In genomic region chr12:109305547-109305946, GRCh38 we compare ENCODE assay signal across 1 cellular context.
A peak's percentile ranks its signal among the peaks of the same experiment; 100 is the strongest.
TF ChIP-seq lines count a peak whose summit lies in the region.

No MANE protein-coding gene starts in this region.

TF ChIP-seq in HEK293, 187 proteins besides CTCF, POLR2A, EP300 and RAD21 (continued from another document):
- TF ChIP-seq, protein P1, sequence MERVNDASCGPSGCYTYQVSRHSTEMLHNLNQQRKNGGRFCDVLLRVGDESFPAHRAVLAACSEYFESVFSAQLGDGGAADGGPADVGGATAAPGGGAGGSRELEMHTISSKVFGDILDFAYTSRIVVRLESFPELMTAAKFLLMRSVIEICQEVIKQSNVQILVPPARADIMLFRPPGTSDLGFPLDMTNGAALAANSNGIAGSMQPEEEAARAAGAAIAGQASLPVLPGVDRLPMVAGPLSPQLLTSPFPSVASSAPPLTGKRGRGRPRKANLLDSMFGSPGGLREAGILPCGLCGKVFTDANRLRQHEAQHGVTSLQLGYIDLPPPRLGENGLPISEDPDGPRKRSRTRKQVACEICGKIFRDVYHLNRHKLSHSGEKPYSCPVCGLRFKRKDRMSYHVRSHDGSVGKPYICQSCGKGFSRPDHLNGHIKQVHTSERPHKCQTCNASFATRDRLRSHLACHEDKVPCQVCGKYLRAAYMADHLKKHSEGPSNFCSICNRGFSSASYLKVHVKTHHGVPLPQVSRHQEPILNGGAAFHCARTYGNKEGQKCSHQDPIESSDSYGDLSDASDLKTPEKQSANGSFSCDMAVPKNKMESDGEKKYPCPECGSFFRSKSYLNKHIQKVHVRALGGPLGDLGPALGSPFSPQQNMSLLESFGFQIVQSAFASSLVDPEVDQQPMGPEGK (tag by site-specific recombination; IDR thresholded peaks at IDR 0.05), result 0 out of 2 replicates have a peak, but pooled peaks have one; percentile 22
- TF ChIP-seq, protein P2, sequence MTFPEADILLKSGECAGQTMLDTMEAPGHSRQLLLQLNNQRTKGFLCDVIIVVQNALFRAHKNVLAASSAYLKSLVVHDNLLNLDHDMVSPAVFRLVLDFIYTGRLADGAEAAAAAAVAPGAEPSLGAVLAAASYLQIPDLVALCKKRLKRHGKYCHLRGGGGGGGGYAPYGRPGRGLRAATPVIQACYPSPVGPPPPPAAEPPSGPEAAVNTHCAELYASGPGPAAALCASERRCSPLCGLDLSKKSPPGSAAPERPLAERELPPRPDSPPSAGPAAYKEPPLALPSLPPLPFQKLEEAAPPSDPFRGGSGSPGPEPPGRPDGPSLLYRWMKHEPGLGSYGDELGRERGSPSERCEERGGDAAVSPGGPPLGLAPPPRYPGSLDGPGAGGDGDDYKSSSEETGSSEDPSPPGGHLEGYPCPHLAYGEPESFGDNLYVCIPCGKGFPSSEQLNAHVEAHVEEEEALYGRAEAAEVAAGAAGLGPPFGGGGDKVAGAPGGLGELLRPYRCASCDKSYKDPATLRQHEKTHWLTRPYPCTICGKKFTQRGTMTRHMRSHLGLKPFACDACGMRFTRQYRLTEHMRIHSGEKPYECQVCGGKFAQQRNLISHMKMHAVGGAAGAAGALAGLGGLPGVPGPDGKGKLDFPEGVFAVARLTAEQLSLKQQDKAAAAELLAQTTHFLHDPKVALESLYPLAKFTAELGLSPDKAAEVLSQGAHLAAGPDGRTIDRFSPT (tag by site-specific recombination; IDR thresholded peaks at IDR 0.05), result no peak
- TF ChIP-seq ZNF140 (tag by site-specific recombination; IDR thresholded peaks at IDR 0.05) (no peak), ZNF626 (tag by site-specific recombination; IDR thresholded peaks at IDR 0.05) (no peak), SCRT2 (tag by site-specific recombination; IDR thresholded peaks at IDR 0.05) (no peak), GLIS1 (tag by site-specific recombination; IDR thresholded peaks at IDR 0.05) (no peak), ZNF600 (tag by site-specific recombination; IDR thresholded peaks at IDR 0.05) (peak; percentile 69)
